29 cellular contexts compared by ENCODE assay signal in genomic region chr10:4398602-4399001, GRCh38.
"Had no signal": no experiment of that assay in that cellular context is flagged by ENCODE, and none has a peak within 500 bp of the region (broad histone marks: within the 10 kb centered on the region; RNA-seq: fewer than 3 reads in every experiment).

No MANE protein-coding gene starts in this region.

- ATAC-seq: left colon; left lung; lower lobe of right lung; naive thymus-derived CD8-positive, alpha-beta T cell; sciatic nerve; stimulated activated naive B cell treated with anti-CD40 and anti-IgM and Interleukin-4, amounts not matched to agents 10 μg/mL and 1 μg/mL and 100 μg/mL, for 72 hours; stimulated activated naive CD8-positive, alpha-beta T cell treated with anti-CD3 and anti-CD28 coated beads, Interleukin-15, Interleukin-2, amounts not matched to agents 100 U/mL and 50 U/mL, for 24 hours had no signal

- H3K4me3 ChIP-seq: left lung, lower lobe of right lung, right atrium auricular region, skin epidermis, stomach, testis, thyroid gland, transverse colon, upper lobe of left lung, vagina had no signal

- H3K36me3 ChIP-seq: left lung, lower lobe of right lung, right atrium auricular region, stomach, thyroid gland, transverse colon, upper lobe of left lung, vagina had no signal

- H2AFZ ChIP-seq: parathyroid adenoma had no signal

- H3K9me3 ChIP-seq: left lung, lower lobe of right lung, right atrium auricular region, stomach, testis, thyroid gland, transverse colon, upper lobe of left lung, vagina had no signal

- H3K4me3 Mint-ChIP-seq: immature natural killer cell; naive thymus-derived CD8-positive, alpha-beta T cell; nephron; neural crest cell; stimulated activated naive B cell treated with anti-CD40 and anti-IgM and Interleukin-4, amounts not matched to agents 10 μg/mL and 1 μg/mL and 100 μg/mL, for 72 hours had no signal

- H3K27ac ChIP-seq: left lung, lower lobe of right lung, parathyroid adenoma, right atrium auricular region, skin epidermis, stomach, testis, thyroid gland, transverse colon, upper lobe of left lung, vagina had no signal

- H3K79me2 ChIP-seq: parathyroid adenoma had no signal

- H3K4me1 Mint-ChIP-seq: immature natural killer cell; naive thymus-derived CD8-positive, alpha-beta T cell; neural crest cell had no signal

- H3K4me1 ChIP-seq: left lung, lower lobe of right lung, parathyroid adenoma, right atrium auricular region, stomach, testis, thyroid gland, transverse colon, upper lobe of left lung, vagina had no signal

- H3K27me3 ChIP-seq: left lung, right atrium auricular region, stomach, testis, thyroid gland, transverse colon, upper lobe of left lung, vagina had no signal

- H3K27ac Mint-ChIP-seq: naive thymus-derived CD8-positive, alpha-beta T cell; stimulated activated naive B cell treated with anti-CD40 and anti-IgM and Interleukin-4, amounts not matched to agents 10 μg/mL and 1 μg/mL and 100 μg/mL, for 72 hours had no signal

- H3K9me3 Mint-ChIP-seq: immature natural killer cell; naive thymus-derived CD8-positive, alpha-beta T cell had no signal

- H3K36me3 Mint-ChIP-seq: immature natural killer cell; naive thymus-derived CD8-positive, alpha-beta T cell; stimulated activated naive B cell treated with anti-CD40 and anti-IgM and Interleukin-4, amounts not matched to agents 10 μg/mL and 1 μg/mL and 100 μg/mL, for 72 hours had no signal

- FAIRE-seq: islet of Langerhans, kidney had no signal

- H3K9ac ChIP-seq: parathyroid adenoma had no signal

- DNase-seq: hypothalamus; immature natural killer cell; kidney; left colon; left lung; lower lobe of right lung; mammary epithelial cell; mesenchymal stem cell; naive thymus-derived CD8-positive, alpha-beta T cell; nucleus accumbens; stimulated activated CD4-positive, alpha-beta T cell treated with anti-CD3 and anti-CD28 coated beads, Interleukin-12 subunit alpha, Interleukin-12 subunit beta, amount 100 ng/mL, for 4 hours; stimulated activated CD4-positive, alpha-beta T cell treated with anti-CD3 and anti-CD28 coated beads, Interleukin-15, amount 100 ng/mL, for 24 hours; stimulated activated CD4-positive, alpha-beta T cell treated with anti-CD3 and anti-CD28 coated beads, Interleukin-2, amount 100 ng/mL, for 24 hours; stimulated activated CD4-positive, alpha-beta T cell treated with anti-CD3 and anti-CD28 coated beads, Interleukin-4, amount 100 ng/mL, for 1 hour; stimulated activated naive B cell treated with anti-CD40 and anti-IgM and Interleukin-4, amounts not matched to agents 10 μg/mL and 1 μg/mL and 100 μg/mL, for 72 hours; stimulated activated naive CD8-positive, alpha-beta T cell treated with anti-CD3 and anti-CD28 coated beads, Interleukin-15, Interleukin-2, amounts not matched to agents 100 U/mL and 50 U/mL, for 24 hours; stomach; testis; thyroid gland; transverse colon; upper lobe of left lung had no signal
